Comparison of ENCODE assay signal across 10 cellular contexts in genomic region chr2:231410293-231411004, GRCh38. TPM values are rescaled to one million over a fixed set of nuclear protein-coding genes. Genes with fewer than 3 reads are reported as not detected.
DNase-seq lines count a peak whose midpoint lies in the region; ATAC-seq, FAIRE-seq and TF ChIP-seq lines count a peak whose summit lies in the region.
"Had no signal": no experiment of that assay in that cellular context is flagged by ENCODE, and none has a peak within 500 bp of the region (broad histone marks: within the 10 kb centered on the region; RNA-seq: fewer than 3 reads in every experiment).

No MANE protein-coding gene starts in this region.

- FAIRE-seq in GM12878 (lab: Jason Lieb, UNC) (no peak), kidney (lab: Jason Lieb, UNC) (no peak)

- peaks cover 12 to 26% (median 18%) of the 10 kb centered on the region in 7 donors for H3K9me3 Mint-ChIP-seq in CD14-positive monocyte

- peak; percentile 41 for TF ChIP-seq CTCF in CD14-positive monocyte (IDR thresholded peaks at IDR 0.05)
- TF ChIP-seq CTCF in GM12878 (IDR thresholded peaks at IDR 0.05 in 2 of 3, conservative IDR thresholded peaks at IDR 0.05 in 1 of 3; ENCODE audit: control insufficient read depth in 2 of 3, extremely low read depth in 1 of 3, insufficient read depth in 1 of 3, low read depth in 3 of 3, low read length in 3 of 3) = peak; percentile 11 to 37 (median 36); a peak in 3 of 6 replicates
- TF ChIP-seq CTCF in kidney (IDR thresholded peaks at IDR 0.05; ENCODE audit: borderline replicate concordance, extremely low read depth, insufficient read depth) = peak; percentile 28
- no peak for TF ChIP-seq CTCF in uterus (IDR thresholded peaks at IDR 0.05)

- TF ChIP-seq POLR2A in GM12878 (IDR thresholded peaks at IDR 0.05; ENCODE audit: low read depth, low read length) (no peak), uterus (IDR thresholded peaks at IDR 0.05) (no peak)

- 79% methylated on average over 6 of the region's 6 CpGs for WGBS in GM12878 (ENCODE audit: insufficient coverage, insufficient replicate concordance, low lambda C conversion rate, missing lambda C conversion rate)

- no peak overlapping the region for H2AFZ ChIP-seq in GM12878 (ENCODE audit: control insufficient read depth, low read depth, low read length)

- H3K27ac ChIP-seq in GM12878 (ENCODE audit: control insufficient read depth, insufficient read depth) (no peak overlapping the region), kidney (ENCODE audit: low read depth in 2 of 2, low read length in 2 of 2) (no peak overlapping the region), uterus (no peak overlapping the region)
- H3K27ac ChIP-seq: ovary had no signal

- no peaks in the 10 kb centered on the region for H3K36me3 ChIP-seq in GM12878 (ENCODE audit: control insufficient read depth in 2 of 2, insufficient read depth in 2 of 2, low read length in 1 of 2)
- H3K36me3 ChIP-seq in kidney (ENCODE audit: control insufficient read depth in 1 of 2, insufficient read depth in 2 of 2, low read length in 2 of 2) = no peaks in the 10 kb centered on the region
- no peaks in the 10 kb centered on the region for H3K36me3 ChIP-seq in uterus
- H3K36me3 ChIP-seq: ovary had no signal

- H3K4me2 ChIP-seq in GM12878 (ENCODE audit: control insufficient read depth, insufficient read depth) = no peak overlapping the region

- no peak for DNase-seq in CD14-positive monocyte (ENCODE audit: low spot score)
- peak; percentile 20 for DNase-seq in HEK293T (ENCODE audit: extremely low spot score)
- no peak for DNase-seq in GM12878 (ENCODE audit: low read depth, low spot score)
- peak; percentile 56 for DNase-seq in kidney
- no peak for DNase-seq in NK-92 (lab: John Stamatoyannopoulos, UW; ENCODE audit: unreplicated experiment)
- DNase-seq in uterus = no peak
- DNase-seq in A172 (ENCODE audit: low spot score) = no peak
- DNase-seq: NCI-H1105 treated with DMSO at 0.1 percent for 48 hours had no signal

- POLR2A ChIA-PET in HEK293T (lab: Yijun Ruan, JAX) (no interaction called here), GM12878 (lab: Charles Lee) (interaction anchor here (0.5 to 1.1 kb wide), 2 partner anchors 37 to 1335 kb away, joined by 3 to 4 read pairs; no protein-coding TSS in a partner anchor)

- H3K9me3 ChIP-seq in GM12878 (replicated peaks; ENCODE audit: control insufficient read depth, insufficient read depth, low read length) (peaks cover 6% of the 10 kb centered on the region; the same call in 2 of the 3 replicates), kidney (ENCODE audit: control insufficient read depth in 1 of 2, low read length in 2 of 2) (no peaks in the 10 kb centered on the region), uterus (no peaks in the 10 kb centered on the region)
- H3K9me3 ChIP-seq: ovary had no signal

- SMC1A ChIA-PET in GM12878 (lab: Charles Lee; ENCODE audit: uncharacterized antibody, unreplicated experiment) = interaction anchor here (0.7 to 4.3 kb wide), 5 partner anchors 114 to 306 kb away, joined by 3 to 32 read pairs (median 4); no protein-coding TSS in a partner anchor

- H3K4me1 Mint-ChIP-seq in CD14-positive monocyte = peaks cover 18% of the 10 kb centered on the region

- H3K27me3 ChIP-seq in GM12878 (replicated peaks in 1 of 2; ENCODE audit: control insufficient read depth in 2 of 2, insufficient read depth in 2 of 2, low read length in 1 of 2) (no peaks in the 10 kb centered on the region), uterus (no peaks in the 10 kb centered on the region)
- H3K27me3 ChIP-seq: ovary had no signal

- peaks cover 21 to 30% (median 23%) of the 10 kb centered on the region in 3 donors for H3K27me3 Mint-ChIP-seq in CD14-positive monocyte (ENCODE audit: low read depth in 3 of 3)

- TF ChIP-seq RAD21 in GM12878 (IDR thresholded peaks at IDR 0.05; ENCODE audit: insufficient read depth, low read depth, low read length) = no peak

- peak overlapping the region in 1 of 2 donors; percentile 44 for H3K4me3 Mint-ChIP-seq in CD14-positive monocyte

- H3K9ac ChIP-seq in GM12878 (ENCODE audit: control insufficient read depth, insufficient read depth, low read length) = no peak overlapping the region
- H3K9ac ChIP-seq in kidney (ENCODE audit: low read length in 2 of 2) = no peak overlapping the region

- peaks cover 6% of the 10 kb centered on the region for H3K4me1 ChIP-seq in GM12878 (ENCODE audit: control insufficient read depth, insufficient read depth, low read length)
- H3K4me1 ChIP-seq in kidney (ENCODE audit: control insufficient read depth in 1 of 2, insufficient read depth in 1 of 2, low read depth in 1 of 2, low read length in 2 of 2) = peaks cover 3 to 13% of the 10 kb centered on the region in 2 donors
- H3K4me1 ChIP-seq in uterus = no peaks in the 10 kb centered on the region

- CTCF ChIA-PET in HEK293T (lab: Yijun Ruan, JAX) = interaction anchor here (1.2 to 1.5 kb wide), 2 partner anchors 12 to 199 kb away, joined by 3 read pairs; no protein-coding TSS in a partner anchor
- CTCF ChIA-PET in GM12878 (lab: Yijun Ruan, JAX) = interaction anchor here (0.6 to 12.3 kb wide), 12 partner anchors 16 to 308 kb away, joined by 3 to 234 read pairs (median 4); partner anchors contain the start of gene HTR2B

- H3K4me3 ChIP-seq in GM12878 (no peak overlapping the region), kidney (ENCODE audit: low read length in 2 of 2) (no peak overlapping the region), uterus (no peak overlapping the region)
- H3K4me3 ChIP-seq: ovary had no signal

- in situ Hi-C loops in GM12878 (cut with MboI) = loop anchor here (5.0 kb wide), 1 partner anchor 303 kb away; no protein-coding TSS in a partner anchor

- TF ChIP-seq EP300 in GM12878 (IDR thresholded peaks at IDR 0.05; ENCODE audit: borderline replicate concordance in 1 of 2, control insufficient read depth in 1 of 2, low read depth in 2 of 2, low read length in 2 of 2) = no peak

- no peak overlapping the region for H3K27ac Mint-ChIP-seq in CD14-positive monocyte

- ATAC-seq in GM12878 (no peak), HG03520 (IDR thresholded peaks at IDR 0.05; ENCODE audit: unreplicated experiment) (no peak)

- intact Hi-C loops in CD14-positive monocyte (cut with micrococcal nuclease) = loop anchor here (5.0 kb wide), 2 partner anchors 113 to 183 kb away; no protein-coding TSS in a partner anchor
- intact Hi-C loops in GM12878 (cut with micrococcal nuclease; ENCODE audit: unreplicated experiment) = loop anchor here (5.0 kb wide), 1 partner anchor 583 kb away; no protein-coding TSS in a partner anchor
- intact Hi-C loops in kidney (cut with DNase I) = no loop called here
- intact Hi-C loops in uterus (cut with DNase I; ENCODE audit: low total_unique reads) = loop anchor here (10.0 kb wide), 2 partner anchors 186 to 316 kb away; no protein-coding TSS in a partner anchor

- H4K20me1 ChIP-seq in GM12878 (ENCODE audit: control insufficient read depth, insufficient read depth) = no peaks in the 10 kb centered on the region; the same call in 1 of the 2 replicates

- RAD21 ChIA-PET in GM12878 (lab: Charles Lee; ENCODE audit: unreplicated experiment) = interaction anchor here (0.6 to 1.5 kb wide), 4 partner anchors 41 to 306 kb away, joined by 3 to 5 read pairs (median 3); partner anchors contain the start of gene NCL

- no peaks in the 10 kb centered on the region for H3K79me2 ChIP-seq in GM12878 (ENCODE audit: control insufficient read depth, insufficient read depth, low read length)

- H3K36me3 Mint-ChIP-seq in CD14-positive monocyte = no peaks in the 10 kb centered on the region

- BruUV-seq in GM12878 (replicated peaks; lab: Mats Ljungman, UMichigan) = no TSS peak

RNA-seq across cellular contexts. Expression of gene B3GNT7, which starts 14.9 kb away (rescaled TPM):
- polyA plus RNA-seq in CD14-positive monocyte = not detected
- 6.4 and 7.8 TPM in 2 replicates for total RNA-seq in GM12878 (2013; cell fraction: nucleolus; rRNA removed)
- total RNA-seq in GM12878 (2014; rRNA removed) = 7.2 and 7.9 TPM in 2 replicates
- 2.6 and 3.0 TPM in 2 replicates for total RNA-seq in GM12878 (2014; rRNA removed; fragmentation: Illumina TruSeq; extraction: Trizol)
- total RNA-seq in GM12878 (2021) = 10.1 and 12.6 TPM in 2 replicates
- 2.0 TPM for polyA plus RNA-seq in GM12878 (2011; ENCODE audit: low read depth)
- polyA plus RNA-seq in GM12878 (2011; rRNA removed) = 0.52 and 0.91 TPM in 2 replicates
- polyA plus RNA-seq in GM12878 (2011; cell fraction: cytosol; rRNA removed) = 2.1 and 2.3 TPM in 2 replicates
- polyA plus RNA-seq in GM12878 (2011; cell fraction: nucleus; rRNA removed) = 5.9 and 7.4 TPM in 2 replicates
- polyA plus RNA-seq in GM12878 (2012) = 4.4 and 4.5 TPM in 2 replicates
- polyA plus RNA-seq in GM12878 (2014; fragmentation: Illumina TruSeq; extraction: Trizol) = 1.2 and 3.8 TPM in 2 replicates
- polyA plus RNA-seq in GM12878 (2014; fragmentation: Nextera tagmentation; extraction: Ambion mirVana) = 1 to 10 TPM; 1.1 to 1.3 TPM
- polyA plus RNA-seq in GM12878 (2014; rRNA removed) = 3.5 and 4.2 TPM in 2 replicates
- polyA plus RNA-seq in GM12878 (2016; fragmentation: Nextera tagmentation; extraction: Ambion mirVana) = 1 to 10 TPM; 4.5 to 5.2 TPM
- polyA minus RNA-seq in GM12878 (2011; rRNA and poly(A)+ RNA removed) = 1.5 and 3.7 TPM in 2 replicates
- 2.0 and 3.5 TPM in 2 replicates for polyA minus RNA-seq in GM12878 (2011; cell fraction: cytosol; rRNA and poly(A)+ RNA removed)
- 2.8 and 3.8 TPM in 2 replicates for polyA minus RNA-seq in GM12878 (2011; cell fraction: nucleus; rRNA and poly(A)+ RNA removed)
- total RNA-seq in kidney = 9.3 TPM
- 2.4 TPM for polyA plus RNA-seq in kidney (ENCODE audit: insufficient read depth, low read depth, low replicate concordance)
- total RNA-seq in uterus = 1 to 10 TPM; 1.7 to 8.1 (median 3.1) TPM
- total RNA-seq in A172 (2014; rRNA removed; shearing (Covaris generic)) = 0.17 TPM in 1 of 2 replicates, not detected in the other

RNA-seq across cellular contexts. Expression of gene NCL, which starts 53.8 kb away (rescaled TPM):
- polyA plus RNA-seq in CD14-positive monocyte (100 to 1,000 TPM; 106 to 143 TPM), GM12878 (2011; rRNA removed) (176 and 189 TPM in 2 replicates), GM12878 (2014; fragmentation: Illumina TruSeq; extraction: Trizol) (1,046 and 1,376 TPM in 2 replicates), GM12878 (2014; fragmentation: Nextera tagmentation; extraction: Ambion mirVana) (100 to 1,000 TPM; 123 to 251 TPM), GM12878 (2014; rRNA removed) (593 and 599 TPM in 2 replicates), GM12878 (2016; fragmentation: Nextera tagmentation; extraction: Ambion mirVana) (1,000 to 10,000 TPM; 1,206 to 1,207 TPM), kidney (ENCODE audit: insufficient read depth, low read depth, low replicate concordance) (191 TPM)
- 271 and 296 TPM in 2 replicates for total RNA-seq in GM12878 (2013; cell fraction: nucleolus; rRNA removed)
- total RNA-seq in GM12878 (2014; rRNA removed) (301 and 317 TPM in 2 replicates), GM12878 (2014; rRNA removed; fragmentation: Illumina TruSeq; extraction: Trizol) (459 and 461 TPM in 2 replicates), GM12878 (2021) (900 and 966 TPM in 2 replicates), kidney (382 TPM), uterus (100 to 1,000 TPM in 2 of 4 donors, 10 to 100 TPM in 2; 68.8 to 429 (median 129) TPM)
- 233 TPM for polyA plus RNA-seq in GM12878 (2011; ENCODE audit: low read depth)
- polyA plus RNA-seq in GM12878 (2011; cell fraction: cytosol; rRNA removed) = 105 TPM in 2 replicates
- 133 and 277 TPM in 2 replicates for polyA plus RNA-seq in GM12878 (2011; cell fraction: nucleus; rRNA removed)
- 330 and 352 TPM in 2 replicates for polyA plus RNA-seq in GM12878 (2012)
- 57.9 and 116 TPM in 2 replicates for polyA minus RNA-seq in GM12878 (2011; rRNA and poly(A)+ RNA removed)
- 59.3 and 81.9 TPM in 2 replicates for polyA minus RNA-seq in GM12878 (2011; cell fraction: cytosol; rRNA and poly(A)+ RNA removed)
- 50.3 and 85.2 TPM in 2 replicates for polyA minus RNA-seq in GM12878 (2011; cell fraction: nucleus; rRNA and poly(A)+ RNA removed)
- total RNA-seq in A172 (2014; rRNA removed; shearing (Covaris generic)) = 217 and 344 TPM in 2 replicates

Comparison
In these comparisons a context has a peak if more than half of its experiments do, and no peak if none do; other contexts are left out.
1. DNase-seq: peak in HEK293T (single experiment) and kidney (single experiment); none in CD14-positive monocyte (single experiment), GM12878 (single experiment), NK-92 (single experiment), uterus (0 of 2) and A172 (single experiment).
2. CTCF ChIP-seq: peak in CD14-positive monocyte (single experiment), GM12878 (3 of 3) and kidney (single experiment); none in uterus (0 of 4).